ENCODE assay signal across 28 cellular contexts in genomic region chr2:21163213-21163612, GRCh38. TPM values are rescaled to one million over a fixed set of nuclear protein-coding genes. Genes with fewer than 3 reads are reported as not detected.
"Had no signal": no experiment of that assay in that cellular context is flagged by ENCODE, and none has a peak within 500 bp of the region (broad histone marks: within the 10 kb centered on the region; RNA-seq: fewer than 3 reads in every experiment).

No MANE protein-coding gene starts in this region.

- H3K4me1 Mint-ChIP-seq: mesothelial cell of epicardium, naive B cell, nephron, neural crest cell had no signal

- H3K4me3 ChIP-seq: left lung, lower lobe of right lung, psoas muscle, right lobe of liver, smooth muscle cell, stomach, suprapubic skin, thoracic aorta, tibial artery, vagina had no signal

- DNase-seq: head of caudate nucleus; hippocampal formation; left colon; lower lobe of right lung; mammary epithelial cell; mesenchymal stem cell; naive B cell; occipital lobe; psoas muscle; right lobe of liver; stimulated activated CD4-positive, alpha-beta T cell treated with anti-CD3 and anti-CD28 coated beads, Interleukin-1b, Interleukin-23, amount 100 ng/mL, for 48 hours; stimulated activated CD4-positive, alpha-beta T cell treated with anti-CD3 and anti-CD28 coated beads, Interleukin-2, amount 100 ng/mL, for 48 hours; stimulated activated naive CD4-positive, alpha-beta T cell; stomach; tibial artery; trophoblast cell had no signal

- H3K4me1 ChIP-seq: left lung, lower lobe of right lung, parathyroid adenoma, psoas muscle, right lobe of liver, stomach, suprapubic skin, tibial artery, vagina had no signal

- ATAC-seq: left colon, left lung, psoas muscle had no signal

- H3K36me3 ChIP-seq: left lung, lower lobe of right lung, neutrophil, right lobe of liver, stomach, suprapubic skin, thoracic aorta, tibial artery, vagina had no signal

- H3K4me3 Mint-ChIP-seq: mesothelial cell of epicardium, naive B cell, nephron, neural crest cell had no signal

- H3K27me3 ChIP-seq: left lung, neutrophil, right lobe of liver, stomach, suprapubic skin, vagina had no signal

- H3K9me3 Mint-ChIP-seq: mesothelial cell of epicardium, nephron, neural crest cell had no signal

- H3K27ac Mint-ChIP-seq: mesothelial cell of epicardium, naive B cell, nephron had no signal

- H3K9me3 ChIP-seq: left lung, lower lobe of right lung, neutrophil, psoas muscle, right lobe of liver, stomach, suprapubic skin, thoracic aorta, tibial artery, vagina had no signal

- H3K27ac ChIP-seq: left lung, lower lobe of right lung, neutrophil, parathyroid adenoma, psoas muscle, right lobe of liver, stomach, suprapubic skin, thoracic aorta, tibial artery, vagina had no signal

RNA-seq across cellular contexts. Expression of gene TDRD15, which starts 39.4 kb away (rescaled TPM):
- total RNA-seq: left lung, lower lobe of right lung, mammary epithelial cell, mesothelial cell of epicardium, neural crest cell, osteocyte, psoas muscle, skeletal muscle tissue, smooth muscle cell, vagina had no signal
